Comparison of ENCODE assay signal across 11 cellular contexts in genomic region chr1:237677979-237678378, GRCh38.
DNase-seq lines count a peak whose midpoint lies in the region; ATAC-seq, FAIRE-seq and TF ChIP-seq lines count a peak whose summit lies in the region.
"Had no signal": no experiment of that assay in that cellular context is flagged by ENCODE, and none has a peak within 500 bp of the region (broad histone marks: within the 10 kb centered on the region; RNA-seq: fewer than 3 reads in every experiment).

No MANE protein-coding gene starts in this region.

- H3K27me3 Mint-ChIP-seq in astrocyte (ENCODE audit: low read depth, unreplicated experiment): no peaks in the 10 kb centered on the region
- H3K27me3 Mint-ChIP-seq: stimulated activated naive CD8-positive, alpha-beta T cell treated with anti-CD3 and anti-CD28 coated beads, Interleukin-15, Interleukin-2, amounts not matched to agents 100 ng/mL and 50 ng/mL, for 24 hours had no signal

- TF ChIP-seq POLR2A in right lobe of liver (IDR thresholded peaks at IDR 0.05): no peak

- H3K36me3 ChIP-seq in BJ (ENCODE audit: control insufficient read depth, insufficient read depth, low read length): no peaks in the 10 kb centered on the region
- no peaks in the 10 kb centered on the region for H3K36me3 ChIP-seq in astrocyte (ENCODE audit: insufficient read depth, low read length)
- H3K36me3 ChIP-seq in right lobe of liver: no peaks in the 10 kb centered on the region
- H3K36me3 ChIP-seq in aorta (ENCODE audit: control insufficient read depth in 1 of 2, insufficient read depth in 2 of 2, low read length in 1 of 2): peaks cover 0 to 4% of the 10 kb centered on the region in 2 donors

- intact Hi-C loops in right lobe of liver (cut with DNase I): no loop called here
- intact Hi-C loops in aorta (cut with DNase I): no loop called here

- H3K36me3 Mint-ChIP-seq in astrocyte (ENCODE audit: low read depth, unreplicated experiment): no peaks in the 10 kb centered on the region

- DNase-seq in BJ (ENCODE audit: low read depth) (peak; percentile 19), HTR-8/SVneo (ENCODE audit: insufficient read length, low spot score) (peak; percentile 28), astrocyte (ENCODE audit: low read depth) (peak; percentile 53), right lobe of liver (no peak), aorta (no peak), NCI-H2196 treated with DMSO at 0.1 percent for 48 hours (lab: John Stamatoyannopoulos, UW; ENCODE audit: unreplicated experiment) (no peak)

- 24% methylated on average over 3 of the region's 3 CpGs for WGBS in right lobe of liver (ENCODE audit: insufficient coverage, low coverage, low lambda C conversion rate, missing lambda C conversion rate)
- 4 to 6% methylated on average over 3 of the region's 3 CpGs for WGBS in aorta, 2 donors

- no peaks in the 10 kb centered on the region for H3K27me3 ChIP-seq in BJ (ENCODE audit: control insufficient read depth, insufficient read depth, low read length)
- no peaks in the 10 kb centered on the region for H3K27me3 ChIP-seq in astrocyte (ENCODE audit: insufficient read depth, low read length)
- no peaks in the 10 kb centered on the region for H3K27me3 ChIP-seq in right lobe of liver
- H3K27me3 ChIP-seq in aorta (ENCODE audit: control insufficient read depth in 1 of 2, insufficient read depth in 2 of 2, low read length in 1 of 2): no peaks in the 10 kb centered on the region

- H3K4me1 ChIP-seq in astrocyte (ENCODE audit: insufficient read depth, low read length) (no peaks in the 10 kb centered on the region), right lobe of liver (no peaks in the 10 kb centered on the region), aorta (ENCODE audit: control insufficient read depth in 1 of 2, insufficient read depth in 2 of 2, low read length in 2 of 2) (no peaks in the 10 kb centered on the region)
- H3K4me1 ChIP-seq: parathyroid adenoma had no signal

- H3K27ac ChIP-seq in astrocyte (ENCODE audit: low read depth, low read length): no peak overlapping the region
- H3K27ac ChIP-seq in right lobe of liver: no peak overlapping the region
- no peak overlapping the region for H3K27ac ChIP-seq in aorta (ENCODE audit: low read depth in 1 of 2, low read length in 2 of 2)
- H3K27ac ChIP-seq: parathyroid adenoma had no signal

- no peak overlapping the region for H2AFZ ChIP-seq in astrocyte (ENCODE audit: low read depth, low read length)
- H2AFZ ChIP-seq: parathyroid adenoma had no signal

- H3K4me1 Mint-ChIP-seq in astrocyte (ENCODE audit: low read depth, unreplicated experiment): peaks cover 11% of the 10 kb centered on the region

- H3K4me3 ChIP-seq in BJ (ENCODE audit: low read depth, low read length): no peak overlapping the region
- H3K4me3 ChIP-seq in astrocyte (ENCODE audit: insufficient read depth, low read depth, low read length): no peak overlapping the region
- no peak overlapping the region for H3K4me3 ChIP-seq in right lobe of liver
- no peak overlapping the region for H3K4me3 ChIP-seq in aorta (ENCODE audit: low read length in 2 of 2)

- H4K20me1 ChIP-seq in astrocyte (ENCODE audit: insufficient read depth, low read length): no peaks in the 10 kb centered on the region

- H3K79me2 ChIP-seq in astrocyte (ENCODE audit: insufficient read depth, low read length): no peaks in the 10 kb centered on the region
- H3K79me2 ChIP-seq: parathyroid adenoma had no signal

- ATAC-seq in right lobe of liver (peak; percentile 76 to 89 (median 78)), aorta (ENCODE audit: low FRiP score) (no peak), HG03521 (IDR thresholded peaks at IDR 0.05; ENCODE audit: unreplicated experiment) (no peak), HG02852 (IDR thresholded peaks at IDR 0.05; ENCODE audit: unreplicated experiment) (no peak)

- CTCF ChIA-PET in BJ (lab: Yijun Ruan, JAX): no interaction called here

- FAIRE-seq in HTR-8/SVneo (lab: Jason Lieb, UNC) (peak; percentile 63), astrocyte (lab: Jason Lieb, UNC) (no peak)
- FAIRE-seq: endothelial cell of umbilical vein had no signal

- H3K4me2 ChIP-seq in astrocyte (ENCODE audit: low read length): peak overlapping the region; percentile 31

- H3K27ac Mint-ChIP-seq in astrocyte (ENCODE audit: unreplicated experiment): peak overlapping the region; percentile 67
- H3K27ac Mint-ChIP-seq: stimulated activated naive CD8-positive, alpha-beta T cell treated with anti-CD3 and anti-CD28 coated beads, Interleukin-15, Interleukin-2, amounts not matched to agents 100 ng/mL and 50 ng/mL, for 24 hours had no signal

- POLR2A ChIA-PET in BJ (lab: Charles Lee): no interaction called here

- TF ChIP-seq CTCF in BJ (IDR thresholded peaks at IDR 0.05; ENCODE audit: insufficient read depth, low read depth, low read length) (no peak), astrocyte (IDR thresholded peaks at IDR 0.05; ENCODE audit: insufficient read depth, low read depth, low read length) (no peak), right lobe of liver (IDR thresholded peaks at IDR 0.05) (peak; percentile 51 to 68 (median 61))

- H3K9ac ChIP-seq in astrocyte (ENCODE audit: low read length): no peak overlapping the region
- H3K9ac ChIP-seq: parathyroid adenoma had no signal

- H3K9me3 ChIP-seq in astrocyte (ENCODE audit: insufficient read depth, low read depth, low read length): no peaks in the 10 kb centered on the region
- H3K9me3 ChIP-seq in right lobe of liver: no peaks in the 10 kb centered on the region
- no peaks in the 10 kb centered on the region for H3K9me3 ChIP-seq in aorta (ENCODE audit: control insufficient read depth, low read length)

- H3K4me3 Mint-ChIP-seq in astrocyte (ENCODE audit: unreplicated experiment): peak overlapping the region; percentile 18
- H3K4me3 Mint-ChIP-seq: stimulated activated naive CD8-positive, alpha-beta T cell treated with anti-CD3 and anti-CD28 coated beads, Interleukin-15, Interleukin-2, amounts not matched to agents 100 ng/mL and 50 ng/mL, for 24 hours had no signal

- H3K9me3 Mint-ChIP-seq in astrocyte (ENCODE audit: unreplicated experiment): no peaks in the 10 kb centered on the region

Comparison
In these comparisons a context has a peak if more than half of its experiments do, and no peak if none do; other contexts are left out.
1. DNase-seq: peak in BJ (single experiment), HTR-8/SVneo (single experiment) and astrocyte (single experiment); none in right lobe of liver (0 of 3), aorta (0 of 2) and NCI-H2196 treated with DMSO at 0.1 percent for 48 hours (single experiment).
2. CTCF ChIP-seq: peak in right lobe of liver (4 of 4); none in BJ (single experiment) and astrocyte (single experiment).
3. ATAC-seq: peak in right lobe of liver (4 of 4); none in aorta (single experiment), HG03521 (single experiment) and HG02852 (single experiment).